ENCODE assay signal across 9 cellular contexts in genomic region chr5:105506692-105507277, GRCh38.
DNase-seq lines count a peak whose midpoint lies in the region; ATAC-seq and TF ChIP-seq lines count a peak whose summit lies in the region.
"Had no signal": no experiment of that assay in that cellular context is flagged by ENCODE, and none has a peak within 500 bp of the region (broad histone marks: within the 10 kb centered on the region; RNA-seq: fewer than 3 reads in every experiment).

No MANE protein-coding gene starts in this region.

- H3K4me2 ChIP-seq in DND-41 (ENCODE audit: insufficient read depth, low read length) = no peak overlapping the region

- H2AFZ ChIP-seq in DND-41 (ENCODE audit: low read depth, low read length) = no peak overlapping the region

- no peak overlapping the region for H3K27ac ChIP-seq in DND-41 (ENCODE audit: low read length)
- no peak overlapping the region for H3K27ac ChIP-seq in left lung
- H3K27ac ChIP-seq in tibial artery = no peak overlapping the region

- H3K9ac ChIP-seq in DND-41 (ENCODE audit: low read depth, low read length) = no peak overlapping the region

- no peaks in the 10 kb centered on the region for H4K20me1 ChIP-seq in DND-41 (ENCODE audit: insufficient read depth, low read length)

- DNase-seq in DND-41 (no peak), amniotic epithelial cell (ENCODE audit: low read depth) (peak; percentile 25), left lung (no peak), CD1c-positive myeloid dendritic cell (ENCODE audit: extremely low spot score) (no peak), tibial artery (no peak)
- DNase-seq in Jurkat, Clone E6-1 (ENCODE audit: low read depth, low spot score) = peak; percentile 16
- no peak for DNase-seq in stimulated activated CD4-positive, alpha-beta T cell treated with anti-CD3 and anti-CD28 coated beads, Interleukin-2, amount 100 ng/mL, for 24 hours

- ATAC-seq in DND-41 (ENCODE audit: insufficient read depth, low read depth) (no peak), left lung (peak; percentile 65), HG02840 (IDR thresholded peaks at IDR 0.05; ENCODE audit: low FRiP score, unreplicated experiment) (no peak)
- ATAC-seq: activated naive CD4-positive, alpha-beta T cell treated with anti-CD3 and anti-CD28 coated beads, Interleukin-2, amount 50 U/mL, for 72 hours had no signal

- no peaks in the 10 kb centered on the region for H3K4me1 ChIP-seq in DND-41 (ENCODE audit: insufficient read depth, low read length)
- H3K4me1 ChIP-seq in left lung = no peaks in the 10 kb centered on the region
- no peaks in the 10 kb centered on the region for H3K4me1 ChIP-seq in tibial artery

- H3K36me3 ChIP-seq in DND-41 (ENCODE audit: insufficient read depth, low read length) = no peaks in the 10 kb centered on the region
- H3K36me3 ChIP-seq in left lung = no peaks in the 10 kb centered on the region
- no peaks in the 10 kb centered on the region for H3K36me3 ChIP-seq in tibial artery

- H3K79me2 ChIP-seq in DND-41 (ENCODE audit: insufficient read depth, low read length) = no peaks in the 10 kb centered on the region

- H3K27me3 ChIP-seq in DND-41 (ENCODE audit: insufficient read depth, low read length, poor library complexity) (no peaks in the 10 kb centered on the region), left lung (no peaks in the 10 kb centered on the region), tibial artery (no peaks in the 10 kb centered on the region)

- intact Hi-C loops in left lung (cut with DNase I) (no loop called here), tibial artery (cut with DNase I; ENCODE audit: low total_unique reads) (no loop called here)

- TF ChIP-seq CTCF in DND-41 (IDR thresholded peaks at IDR 0.05; ENCODE audit: borderline replicate concordance, extremely low read depth, low read length, poor library complexity, severe bottlenecking) = peak; percentile 22
- TF ChIP-seq CTCF in left lung (IDR thresholded peaks at IDR 0.05) = peak in 1 of 2 donors; percentile 15
- TF ChIP-seq CTCF in tibial artery (IDR thresholded peaks at IDR 0.05) = no peak

- no peaks in the 10 kb centered on the region for H3K9me3 ChIP-seq in DND-41 (ENCODE audit: insufficient read depth, low read length, severe bottlenecking)
- H3K9me3 ChIP-seq in left lung = no peaks in the 10 kb centered on the region
- no peaks in the 10 kb centered on the region for H3K9me3 ChIP-seq in tibial artery

- H3K4me3 ChIP-seq in DND-41 (ENCODE audit: low read depth in 1 of 2, low read length in 2 of 2) (no peak overlapping the region), left lung (no peak overlapping the region), tibial artery (no peak overlapping the region)
- H3K4me3 ChIP-seq in Jurkat, Clone E6-1 (ENCODE audit: low read length) = no peak overlapping the region

Comparison
In these comparisons a context has a peak if more than half of its experiments do, and no peak if none do; other contexts are left out.
1. DNase-seq: peak in Jurkat, Clone E6-1 (single experiment) and amniotic epithelial cell (single experiment); none in DND-41 (single experiment), left lung (0 of 2), stimulated activated CD4-positive, alpha-beta T cell treated with anti-CD3 and anti-CD28 coated beads, Interleukin-2, amount 100 ng/mL, for 24 hours (0 of 2), CD1c-positive myeloid dendritic cell (single experiment) and tibial artery (0 of 2).